Comparison of ENCODE assay signal across 9 cellular contexts in the genomic region with DNA sequence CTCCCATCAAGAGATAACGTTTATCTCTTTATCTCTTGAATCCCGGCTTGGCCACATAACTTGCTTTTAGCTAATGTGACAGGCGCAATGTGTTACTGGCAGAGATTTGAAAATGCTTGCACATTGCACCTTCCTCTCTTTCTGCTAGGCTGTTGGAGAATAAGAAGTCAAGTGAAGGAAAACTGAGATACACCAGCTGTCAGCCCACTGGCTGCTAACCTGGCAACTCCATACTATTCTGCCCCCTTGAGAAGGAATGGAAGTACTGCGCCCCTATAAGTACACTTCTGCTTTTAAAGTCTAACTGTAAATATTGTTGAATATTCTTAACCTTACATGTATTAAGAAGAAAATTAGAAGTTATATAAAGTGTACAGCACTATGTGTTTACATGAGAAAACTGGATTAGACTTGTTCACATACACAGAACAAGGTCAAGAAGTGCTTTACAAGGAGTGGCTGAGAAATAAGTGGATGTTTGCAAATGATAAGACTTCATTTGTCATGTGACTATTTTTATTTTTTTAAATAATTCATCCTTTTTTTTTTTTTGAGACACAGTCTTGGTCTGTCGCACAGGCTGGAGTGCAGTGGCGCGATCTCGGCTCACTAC.
DNase-seq lines count a peak whose midpoint lies in the region; ATAC-seq, FAIRE-seq and TF ChIP-seq lines count a peak whose summit lies in the region.
"Had no signal": no experiment of that assay in that cellular context is flagged by ENCODE, and none has a peak within 500 bp of the region (broad histone marks: within the 10 kb centered on the region; RNA-seq: fewer than 3 reads in every experiment).

No MANE protein-coding gene starts in this region.

- no peak overlapping the region for H3K27ac Mint-ChIP-seq in MCF 10A (ENCODE audit: low read depth, unreplicated experiment)
- H3K27ac Mint-ChIP-seq: activated naive CD4-positive, alpha-beta T cell treated with anti-CD3 and anti-CD28 coated beads, Interleukin-2, amount 50 U/mL, for 24 hours had no signal

- H3K27ac ChIP-seq in breast epithelium = no peak overlapping the region
- H3K27ac ChIP-seq in HepG2 (ENCODE audit: extremely low read length, insufficient read depth, low read length) = no peak overlapping the region

- H3K4me3 ChIP-seq in breast epithelium (no peak overlapping the region), HepG2 (replicated peaks in 1 of 3; ENCODE audit: insufficient read depth in 1 of 3, low read depth in 2 of 3, low read length in 3 of 3) (no peak overlapping the region)

- H3K4me1 ChIP-seq in breast epithelium (no peaks in the 10 kb centered on the region), HepG2 (ENCODE audit: insufficient read depth, low read length) (no peaks in the 10 kb centered on the region)

- BruUV-seq in MCF 10A (replicated peaks; lab: Mats Ljungman, UMichigan) (no TSS peak), HepG2 (replicated peaks; lab: Mats Ljungman, UMichigan) (no TSS peak)

- H3K27me3 Mint-ChIP-seq in MCF 10A (ENCODE audit: insufficient read depth, unreplicated experiment) = no peaks in the 10 kb centered on the region
- H3K27me3 Mint-ChIP-seq: activated naive CD4-positive, alpha-beta T cell treated with anti-CD3 and anti-CD28 coated beads, Interleukin-2, amount 50 U/mL, for 24 hours had no signal

- H3K79me2 ChIP-seq in HepG2 (ENCODE audit: insufficient read depth, low read length) = no peaks in the 10 kb centered on the region

- no peaks in the 10 kb centered on the region for H3K9me3 ChIP-seq in breast epithelium
- H3K9me3 ChIP-seq in HepG2 (ENCODE audit: low read length) = no peaks in the 10 kb centered on the region

- DNase-seq in MCF 10A (ENCODE audit: unreplicated experiment) (peak; percentile 38), breast epithelium (ENCODE audit: low spot score in 2 of 2) (no peak), HepG2 (ENCODE audit: low spot score) (peak; percentile 2), activated T-cell treated with anti-CD3 and anti-CD28 coated beads for 4 hours (no peak)
- DNase-seq in activated T-cell treated with anti-CD3 and anti-CD28 coated beads, Interleukin-2, amount 50 U/mL, for 48 hours = no peak
- no peak for DNase-seq in stimulated activated naive CD8-positive, alpha-beta T cell treated with anti-CD3 and anti-CD28 coated beads, Interleukin-15, Interleukin-2, amounts not matched to agents 100 U/mL and 50 U/mL, for 24 hours

- no peak overlapping the region for H2AFZ ChIP-seq in HepG2 (ENCODE audit: low read length)

- no peaks in the 10 kb centered on the region for H3K9me3 Mint-ChIP-seq in MCF 10A (ENCODE audit: unreplicated experiment)

- H3K27me3 ChIP-seq in breast epithelium = no peaks in the 10 kb centered on the region
- no peaks in the 10 kb centered on the region for H3K27me3 ChIP-seq in HepG2 (ENCODE audit: control insufficient read depth in 1 of 2, insufficient read depth in 2 of 2, low read length in 2 of 2)

- no peak for TF ChIP-seq EP300 in HepG2 (IDR thresholded peaks at IDR 0.05; ENCODE audit: low read depth in 2 of 2, low read length in 2 of 2)
- TF ChIP-seq EP300 in HepG2 (CRISPR knock-in tag; IDR thresholded peaks at IDR 0.05; ENCODE audit: borderline replicate concordance) = no peak

- TF ChIP-seq CTCF in MCF 10A (IDR thresholded peaks at IDR 0.05; ENCODE audit: unreplicated experiment) (peak; percentile 17), breast epithelium (IDR thresholded peaks at IDR 0.05) (no peak), HepG2 (CRISPR knock-in tag; IDR thresholded peaks at IDR 0.05) (peak; percentile 26; the same call in 1 of the 2 replicates)

- in situ Hi-C loops in HepG2 (cut with HindIII; ENCODE audit: extremely low pct_ligation_motif_present, low pct_unique_long_range_greater_than_20kb) = no loop called here

- H3K4me3 Mint-ChIP-seq in MCF 10A (ENCODE audit: unreplicated experiment) = no peak overlapping the region
- H3K4me3 Mint-ChIP-seq: activated naive CD4-positive, alpha-beta T cell treated with anti-CD3 and anti-CD28 coated beads, Interleukin-2, amount 50 U/mL, for 24 hours had no signal

- TF ChIP-seq POLR2A in breast epithelium (IDR thresholded peaks at IDR 0.05) (no peak), HepG2 (IDR thresholded peaks at IDR 0.05; ENCODE audit: insufficient read depth in 1 of 2, low read depth in 2 of 2, low read length in 2 of 2) (no peak)

- H3K4me1 Mint-ChIP-seq in MCF 10A (ENCODE audit: insufficient read depth, unreplicated experiment) = no peaks in the 10 kb centered on the region
- H3K4me1 Mint-ChIP-seq: activated naive CD4-positive, alpha-beta T cell treated with anti-CD3 and anti-CD28 coated beads, Interleukin-2, amount 50 U/mL, for 24 hours had no signal

- CTCF ChIA-PET in MCF 10A (lab: Yijun Ruan, JAX) (interaction anchor here (0.8 to 0.9 kb wide), 2 partner anchors 31 to 180 kb away, joined by 3 to 4 read pairs; no protein-coding TSS in a partner anchor), HepG2 (lab: Yijun Ruan, JAX; ENCODE audit: low intra/inter-chr PET ratio, low total read pairs) (no interaction called here)

- intact Hi-C loops in MCF 10A (cut with micrococcal nuclease) = no loop called here
- intact Hi-C loops in breast epithelium (cut with DNase I; ENCODE audit: low total_unique reads) = no loop called here
- intact Hi-C loops in HepG2 (cut with micrococcal nuclease; ENCODE audit: unreplicated experiment) = no loop called here

- 59% methylated on average over 8 of the region's 8 CpGs for WGBS in HepG2 (ENCODE audit: low lambda C conversion rate)

- FAIRE-seq in HepG2 (lab: Jason Lieb, UNC) = no peak

- no peaks in the 10 kb centered on the region for H4K20me1 ChIP-seq in HepG2 (ENCODE audit: insufficient read depth, low read length)

- no peaks in the 10 kb centered on the region for H3K36me3 Mint-ChIP-seq in MCF 10A (ENCODE audit: insufficient read depth, unreplicated experiment)
- H3K36me3 Mint-ChIP-seq: activated naive CD4-positive, alpha-beta T cell treated with anti-CD3 and anti-CD28 coated beads, Interleukin-2, amount 50 U/mL, for 24 hours had no signal

- no peak overlapping the region for H3K9ac ChIP-seq in HepG2 (ENCODE audit: insufficient read depth, low read depth, low read length)

- POLR2A ChIA-PET in MCF 10A (lab: Yijun Ruan, JAX) = no interaction called here
- POLR2A ChIA-PET in HepG2 (lab: Yijun Ruan, JAX) = no interaction called here

- ATAC-seq in HG03565 (IDR thresholded peaks at IDR 0.05; ENCODE audit: unreplicated experiment) (peak; percentile 71), SK-N-SH treated with all-trans-retinoic acid at 6 μM for 48 hours (peak; percentile 83), HepG2 (peak; percentile 49; the same call in 2 of the 3 replicates)
- ATAC-seq in stimulated activated naive CD8-positive, alpha-beta T cell treated with anti-CD3 and anti-CD28 coated beads, Interleukin-15, Interleukin-2, amounts not matched to agents 100 U/mL and 50 U/mL, for 24 hours = no peak

- no peak overlapping the region for H3K4me2 ChIP-seq in HepG2 (ENCODE audit: low read depth, low read length)

- H3K36me3 ChIP-seq in breast epithelium (no peaks in the 10 kb centered on the region), HepG2 (replicated peaks in 1 of 2; ENCODE audit: control insufficient read depth in 1 of 2, insufficient read depth in 2 of 2, low read length in 2 of 2) (no peaks in the 10 kb centered on the region)

- TF ChIP-seq RAD21 in HepG2 (CRISPR knock-in tag; IDR thresholded peaks at IDR 0.05) = no peak

TF ChIP-seq in SK-N-SH treated with all-trans-retinoic acid at 6 μM for 48 hours, 23 proteins besides CTCF, POLR2A, EP300 and RAD21 (continues in another document):
- no peak for TF ChIP-seq GLIS3 (CRISPR knock-in tag; IDR thresholded peaks at IDR 0.05)
- TF ChIP-seq SNAI2 (CRISPR knock-in tag; IDR thresholded peaks at IDR 0.05) = no peak
- TF ChIP-seq TCF4 (CRISPR knock-in tag; IDR thresholded peaks at IDR 0.05; ENCODE audit: borderline replicate concordance) = no peak
- TF ChIP-seq RARB (CRISPR knock-in tag; IDR thresholded peaks at IDR 0.05) = no peak
- TF ChIP-seq, protein P1, sequence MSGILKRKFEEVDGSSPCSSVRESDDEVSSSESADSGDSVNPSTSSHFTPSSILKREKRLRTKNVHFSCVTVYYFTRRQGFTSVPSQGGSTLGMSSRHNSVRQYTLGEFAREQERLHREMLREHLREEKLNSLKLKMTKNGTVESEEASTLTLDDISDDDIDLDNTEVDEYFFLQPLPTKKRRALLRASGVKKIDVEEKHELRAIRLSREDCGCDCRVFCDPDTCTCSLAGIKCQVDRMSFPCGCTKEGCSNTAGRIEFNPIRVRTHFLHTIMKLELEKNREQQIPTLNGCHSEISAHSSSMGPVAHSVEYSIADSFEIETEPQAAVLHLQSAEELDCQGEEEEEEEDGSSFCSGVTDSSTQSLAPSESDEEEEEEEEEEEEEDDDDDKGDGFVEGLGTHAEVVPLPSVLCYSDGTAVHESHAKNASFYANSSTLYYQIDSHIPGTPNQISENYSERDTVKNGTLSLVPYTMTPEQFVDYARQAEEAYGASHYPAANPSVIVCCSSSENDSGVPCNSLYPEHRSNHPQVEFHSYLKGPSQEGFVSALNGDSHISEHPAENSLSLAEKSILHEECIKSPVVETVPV (CRISPR knock-in tag; IDR thresholded peaks at IDR 0.05) = no peak

TF ChIP-seq in HepG2, 621 proteins besides CTCF, POLR2A, EP300 and RAD21 (continues in another document):
- TF ChIP-seq PRMT3 (CRISPR knock-in tag; IDR thresholded peaks at IDR 0.05; ENCODE audit: borderline replicate concordance, low read depth) (no peak), CBX1 (IDR thresholded peaks at IDR 0.05; ENCODE audit: low read depth) (no peak), FOXM1 (CRISPR knock-in tag; IDR thresholded peaks at IDR 0.05) (no peak), SMC3 (IDR thresholded peaks at IDR 0.05; ENCODE audit: low read length) (0 out of 2 replicates have a peak, but pooled peaks have one; percentile 7), ZNF879 (CRISPR knock-in tag; IDR thresholded peaks at IDR 0.05) (no peak)
- TF ChIP-seq, protein P2, sequence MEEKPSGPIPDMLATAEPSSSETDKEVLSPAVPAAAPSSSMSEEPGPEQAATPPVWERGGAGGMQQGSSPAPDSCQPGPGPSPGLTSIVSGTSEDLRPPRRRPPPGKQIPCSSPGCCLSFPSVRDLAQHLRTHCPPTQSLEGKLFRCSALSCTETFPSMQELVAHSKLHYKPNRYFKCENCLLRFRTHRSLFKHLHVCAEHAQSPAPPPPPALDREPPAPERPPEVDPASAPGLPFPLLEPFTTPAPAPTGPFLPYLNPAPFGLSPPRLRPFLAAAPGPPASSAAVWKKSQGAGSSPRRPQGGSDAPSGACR (CRISPR knock-in tag; IDR thresholded peaks at IDR 0.05) = no peak
- TF ChIP-seq, protein P3, sequence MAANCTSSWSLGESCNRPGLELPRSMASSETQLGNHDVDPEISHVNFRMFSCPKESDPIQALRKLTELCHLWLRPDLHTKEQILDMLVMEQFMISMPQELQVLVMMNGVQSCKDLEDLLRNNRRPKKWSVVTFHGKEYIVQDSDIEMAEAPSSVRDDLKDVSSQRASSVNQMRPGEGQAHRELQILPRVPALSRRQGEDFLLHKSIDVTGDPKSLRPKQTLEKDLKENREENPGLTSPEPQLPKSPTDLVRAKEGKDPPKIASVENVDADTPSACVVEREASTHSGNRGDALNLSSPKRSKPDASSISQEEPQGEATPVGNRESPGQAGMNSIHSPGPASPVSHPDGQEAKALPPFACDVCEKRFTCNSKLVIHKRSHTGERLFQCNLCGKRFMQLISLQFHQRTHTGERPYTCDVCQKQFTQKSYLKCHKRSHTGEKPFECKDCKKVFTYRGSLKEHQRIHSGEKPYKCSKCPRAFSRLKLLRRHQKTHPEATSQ (CRISPR knock-in tag; IDR thresholded peaks at IDR 0.05; ENCODE audit: borderline replicate concordance) = no peak

Comparison
In these comparisons a context has a peak if more than half of its experiments do, and no peak if none do; other contexts are left out.
1. DNase-seq: peak in MCF 10A (single experiment) and HepG2 (single experiment); none in breast epithelium (0 of 2), activated T-cell treated with anti-CD3 and anti-CD28 coated beads, Interleukin-2, amount 50 U/mL, for 48 hours (0 of 2), activated T-cell treated with anti-CD3 and anti-CD28 coated beads for 4 hours (single experiment) and stimulated activated naive CD8-positive, alpha-beta T cell treated with anti-CD3 and anti-CD28 coated beads, Interleukin-15, Interleukin-2, amounts not matched to agents 100 U/mL and 50 U/mL, for 24 hours (single experiment).
2. CTCF ChIP-seq: peak in MCF 10A (single experiment) and HepG2 (single experiment); none in breast epithelium (0 of 3).